Comparison of ENCODE assay signal across 17 cellular contexts in genomic region chr4:77154074-77154473, GRCh38. TPM values are rescaled to one million over a fixed set of nuclear protein-coding genes. Genes with fewer than 3 reads are reported as not detected.
DNase-seq lines count a peak whose midpoint lies in the region; TF ChIP-seq lines count a peak whose summit lies in the region.
"Had no signal": no experiment of that assay in that cellular context is flagged by ENCODE, and none has a peak within 500 bp of the region (broad histone marks: within the 10 kb centered on the region; RNA-seq: fewer than 3 reads in every experiment).

No MANE protein-coding gene starts in this region.

- H2AFZ ChIP-seq in mammary epithelial cell (ENCODE audit: low read depth, low read length): peak overlapping the region; percentile 30
- H2AFZ ChIP-seq in parathyroid adenoma: peak overlapping the region; percentile 6

- dilution Hi-C loops in mammary epithelial cell (cut with HindIII; ENCODE audit: low sequenced_read_pairs): loop anchor here (5.0 kb wide), 2 partner anchors 52 to 97 kb away; no protein-coding TSS in a partner anchor

- H3K4me1 ChIP-seq in mammary epithelial cell (ENCODE audit: insufficient read depth, low read length) (peaks cover 19% of the 10 kb centered on the region), parathyroid adenoma (peaks cover 16% of the 10 kb centered on the region)
- H3K4me1 ChIP-seq: BE2C had no signal

- H3K9me3 ChIP-seq in mammary epithelial cell (replicated peaks; ENCODE audit: insufficient read depth, low read length) (no peaks in the 10 kb centered on the region), parathyroid adenoma (ENCODE audit: control insufficient read depth, low read length) (no peaks in the 10 kb centered on the region)
- H3K9me3 ChIP-seq: BE2C, HAP-1 had no signal

- in situ Hi-C loops in mammary epithelial cell (cut with MboI; ENCODE audit: low sequenced_read_pairs in 2 of 2): no loop called here

- BruUV-seq in mammary epithelial cell (replicated peaks; lab: Mats Ljungman, UMichigan): no TSS peak

- no peaks in the 10 kb centered on the region for H4K20me1 ChIP-seq in mammary epithelial cell (ENCODE audit: insufficient read depth, low read length)

- CTCF ChIA-PET in mammary epithelial cell (lab: Charles Lee; ENCODE audit: low non-redundant PET): no interaction called here

- peaks cover 20% of the 10 kb centered on the region for H3K79me2 ChIP-seq in mammary epithelial cell (ENCODE audit: insufficient read depth, low read length)
- H3K79me2 ChIP-seq in parathyroid adenoma: no peaks in the 10 kb centered on the region

- H3K27me3 ChIP-seq in mammary epithelial cell (ENCODE audit: insufficient read depth, low read length): no peaks in the 10 kb centered on the region
- H3K27me3 ChIP-seq in parathyroid adenoma (ENCODE audit: control insufficient read depth, insufficient read depth, low read length): no peaks in the 10 kb centered on the region
- H3K27me3 ChIP-seq: BE2C had no signal

- DNase-seq in NCI-H1436 treated with DMSO at 0.1 percent for 48 hours (lab: John Stamatoyannopoulos, UW): peak; percentile 21
- DNase-seq in NCI-H1436 (lab: John Stamatoyannopoulos, UW): no peak
- peak; percentile 46 for DNase-seq in NAMALWA (ENCODE audit: low spot score)
- peak; percentile 18 for DNase-seq in mammary epithelial cell
- no peak for DNase-seq in effector CD8-positive, alpha-beta T cell (lab: John Stamatoyannopoulos, UW)
- no peak for DNase-seq in NCI-H2196 treated with DMSO at 0.1 percent for 48 hours (lab: John Stamatoyannopoulos, UW; ENCODE audit: unreplicated experiment)
- no peak for DNase-seq in activated naive CD4-positive, alpha-beta T cell treated with Interleukin-2 at 50 U/mL for 16 hours
- DNase-seq: activated naive CD8-positive, alpha-beta T cell treated with anti-CD3 and anti-CD28 coated beads, Interleukin-2, amount 50 U/mL, for 24 hours; BE2C; naive thymus-derived CD8-positive, alpha-beta T cell; NCI-H1930; NCI-H510A treated with DMSO at 0.1 percent for 48 hours; SHP77; T-helper 17 cell had no signal

- TF ChIP-seq CTCF in mammary epithelial cell (conservative IDR thresholded peaks at IDR 0.05 in 1 of 2, IDR thresholded peaks at IDR 0.05 in 1 of 2; ENCODE audit: extremely low read depth in 1 of 2, insufficient read depth in 1 of 2, low read depth in 1 of 2, low read length in 2 of 2) (no peak), parathyroid adenoma (IDR thresholded peaks at IDR 0.05) (no peak)

- H3K36me3 ChIP-seq in mammary epithelial cell (ENCODE audit: insufficient read depth, low read length): peaks cover 2% of the 10 kb centered on the region
- no peaks in the 10 kb centered on the region for H3K36me3 ChIP-seq in parathyroid adenoma (ENCODE audit: control insufficient read depth, insufficient read depth, low read length)
- H3K36me3 ChIP-seq: BE2C had no signal

- H3K9ac ChIP-seq in mammary epithelial cell (ENCODE audit: insufficient read depth, low read length): no peak overlapping the region
- no peak overlapping the region for H3K9ac ChIP-seq in parathyroid adenoma

- H3K27ac ChIP-seq in mammary epithelial cell (ENCODE audit: insufficient read depth, low read depth, low read length) (no peak overlapping the region), parathyroid adenoma (peak overlapping the region; percentile 95)
- H3K27ac ChIP-seq: 22Rv1 had no signal

- H3K4me3 ChIP-seq in mammary epithelial cell (replicated peaks in 1 of 3; ENCODE audit: insufficient read depth in 1 of 3, low read depth in 2 of 3, low read length in 3 of 3): no peak overlapping the region
- H3K4me3 ChIP-seq in parathyroid adenoma (ENCODE audit: low read depth, low read length): no peak overlapping the region
- H3K4me3 ChIP-seq: HAP-1 had no signal

- H3K4me2 ChIP-seq in mammary epithelial cell (ENCODE audit: insufficient read depth, low read depth, low read length) (no peak overlapping the region), parathyroid adenoma (ENCODE audit: low read length) (no peak overlapping the region)

- intact Hi-C loops in mammary epithelial cell (cut with micrococcal nuclease): no loop called here

RNA-seq across cellular contexts. Expression of gene CCNG2, which starts 2.9 kb away (rescaled TPM):
- total RNA-seq in mammary epithelial cell: 10 to 100 TPM; 45.8 to 80.2 TPM
- 24.2 TPM for polyA plus RNA-seq in mammary epithelial cell
- 53.7 TPM for polyA minus RNA-seq in mammary epithelial cell

Comparison
In these comparisons a context has a peak if more than half of its experiments do, and no peak if none do; other contexts are left out.
1. DNase-seq: peak in NCI-H1436 treated with DMSO at 0.1 percent for 48 hours (single experiment), NAMALWA (single experiment) and mammary epithelial cell (single experiment); none in NCI-H1436 (single experiment), effector CD8-positive, alpha-beta T cell (single experiment), NCI-H2196 treated with DMSO at 0.1 percent for 48 hours (single experiment) and activated naive CD4-positive, alpha-beta T cell treated with Interleukin-2 at 50 U/mL for 16 hours (single experiment).